ENCODE assay signal across 20 cellular contexts in genomic region chr15:85354948-85355347, GRCh38. TPM values are rescaled to one million over a fixed set of nuclear protein-coding genes. Genes with fewer than 3 reads are reported as not detected.
DNase-seq lines count a peak whose midpoint lies in the region; ATAC-seq and TF ChIP-seq lines count a peak whose summit lies in the region.
"Had no signal": no experiment of that assay in that cellular context is flagged by ENCODE, and none has a peak within 500 bp of the region (broad histone marks: within the 10 kb centered on the region; RNA-seq: fewer than 3 reads in every experiment).

No MANE protein-coding gene starts in this region.

- ATAC-seq in SK-N-SH treated with all-trans-retinoic acid at 6 μM for 48 hours: peak; percentile 25
- ATAC-seq in natural killer cell: no peak
- no peak for ATAC-seq in esophagus mucosa
- ATAC-seq: HepG2, PC-3 had no signal

- peaks cover 13% of the 10 kb centered on the region in 2 donors for H3K27me3 Mint-ChIP-seq in natural killer cell (ENCODE audit: low read depth in 2 of 2)

- no peak for TF ChIP-seq CTCF in left ventricle myocardium inferior (IDR thresholded peaks at IDR 0.05; ENCODE audit: borderline replicate concordance)
- TF ChIP-seq CTCF in natural killer cell (IDR thresholded peaks at IDR 0.05): no peak
- TF ChIP-seq CTCF in GM20000 (IDR thresholded peaks at IDR 0.05; ENCODE audit: extremely low read depth, missing control alignments): no peak

- no peaks in the 10 kb centered on the region for H3K36me3 Mint-ChIP-seq in natural killer cell
- H3K36me3 Mint-ChIP-seq: CD14-positive monocyte had no signal

- no peaks in the 10 kb centered on the region for H3K27me3 ChIP-seq in left ventricle myocardium inferior (ENCODE audit: low read depth)

- H3K9me3 Mint-ChIP-seq in natural killer cell: no peaks in the 10 kb centered on the region
- H3K9me3 Mint-ChIP-seq: H9 had no signal

- H3K27ac ChIP-seq in left ventricle myocardium inferior (replicated peaks) (peak overlapping the region; percentile 88), mesodermal cell (ENCODE audit: low read depth, low read length, severe bottlenecking) (peak overlapping the region; percentile 78)
- H3K27ac ChIP-seq: KMS-11 had no signal

- H3K4me3 ChIP-seq in left ventricle myocardium inferior (no peak overlapping the region), mesodermal cell (ENCODE audit: extremely low read depth, insufficient read depth, low read length, poor library complexity, severe bottlenecking) (no peak overlapping the region)

- H3K4me1 Mint-ChIP-seq in natural killer cell: peaks cover 0 to 5% of the 10 kb centered on the region in 2 donors
- H3K4me1 Mint-ChIP-seq: H9 had no signal

- WGBS in mesodermal cell (ENCODE audit: insufficient coverage in 2 of 2), 2 experiments: 86 to 90% methylated on average over 1 to 2 of the region's 4 CpGs

- no peak overlapping the region for H3K27ac Mint-ChIP-seq in natural killer cell
- H3K27ac Mint-ChIP-seq: CD14-positive monocyte, H9 had no signal

- peaks cover 41% of the 10 kb centered on the region for H3K4me1 ChIP-seq in left ventricle myocardium inferior
- H3K4me1 ChIP-seq in mesodermal cell (ENCODE audit: control insufficient read depth, insufficient read depth, low read length, poor library complexity, severe bottlenecking): peaks cover 11% of the 10 kb centered on the region
- H3K4me1 ChIP-seq: Caco-2 had no signal

- H3K36me3 ChIP-seq in left ventricle myocardium inferior (no peaks in the 10 kb centered on the region), mesodermal cell (ENCODE audit: control insufficient read depth, insufficient read depth, low read length) (no peaks in the 10 kb centered on the region)

- H3K4me3 Mint-ChIP-seq in natural killer cell: no peak overlapping the region
- H3K4me3 Mint-ChIP-seq: CD14-positive monocyte, H9 had no signal

- DNase-seq in left ventricle myocardium inferior: no peak
- DNase-seq in cardiac septum (ENCODE audit: low spot score): no peak
- DNase-seq in natural killer cell: no peak
- DNase-seq in GM20000 (ENCODE audit: low spot score): no peak
- no peak for DNase-seq in NCI-H2196 treated with DMSO at 0.1 percent for 48 hours (lab: John Stamatoyannopoulos, UW; ENCODE audit: unreplicated experiment)
- DNase-seq: AML-193, Caco-2, DMS153, H9, NCI-H1436 treated with DMSO at 0.1 percent for 48 hours, NCI-H2029 treated with DMSO at 0.1 percent for 48 hours, NCI-H510A treated with DMSO at 0.1 percent for 48 hours, NCI-H82, PC-3 had no signal

- no peaks in the 10 kb centered on the region for H3K9me3 ChIP-seq in left ventricle myocardium inferior (replicated peaks)
- peaks cover 4% of the 10 kb centered on the region for H3K9me3 ChIP-seq in mesodermal cell (ENCODE audit: control insufficient read depth, low read length)
- H3K9me3 ChIP-seq: Caco-2 had no signal

- intact Hi-C loops in left ventricle myocardium inferior (cut with micrococcal nuclease): no loop called here
- intact Hi-C loops in cardiac septum (cut with DNase I): no loop called here
- intact Hi-C loops in natural killer cell (cut with micrococcal nuclease): no loop called here

TF ChIP-seq in SK-N-SH treated with all-trans-retinoic acid at 6 μM for 48 hours, 23 proteins besides CTCF, POLR2A, EP300 and RAD21:
- TF ChIP-seq TOX (CRISPR knock-in tag; IDR thresholded peaks at IDR 0.05; ENCODE audit: borderline replicate concordance): no peak
- no peak for TF ChIP-seq TSHZ2 (CRISPR knock-in tag; IDR thresholded peaks at IDR 0.05)

RNA-seq across cellular contexts. Expression of gene AKAP13, which starts 25.5 kb away (rescaled TPM):
- 331 TPM for total RNA-seq in left ventricle myocardium inferior
- total RNA-seq in cardiac septum: 458 TPM
- 51.9 TPM for polyA plus RNA-seq in mesodermal cell (2013, experiment 1 of 2)
- polyA plus RNA-seq in mesodermal cell (2013, experiment 2 of 2): 31.0 TPM
- total RNA-seq in natural killer cell: 100 to 1,000 TPM; 573 to 661 (median 647) TPM
- 84.9 TPM for total RNA-seq in esophagus mucosa
